11 cellular contexts compared by ENCODE assay signal in the genomic region with DNA sequence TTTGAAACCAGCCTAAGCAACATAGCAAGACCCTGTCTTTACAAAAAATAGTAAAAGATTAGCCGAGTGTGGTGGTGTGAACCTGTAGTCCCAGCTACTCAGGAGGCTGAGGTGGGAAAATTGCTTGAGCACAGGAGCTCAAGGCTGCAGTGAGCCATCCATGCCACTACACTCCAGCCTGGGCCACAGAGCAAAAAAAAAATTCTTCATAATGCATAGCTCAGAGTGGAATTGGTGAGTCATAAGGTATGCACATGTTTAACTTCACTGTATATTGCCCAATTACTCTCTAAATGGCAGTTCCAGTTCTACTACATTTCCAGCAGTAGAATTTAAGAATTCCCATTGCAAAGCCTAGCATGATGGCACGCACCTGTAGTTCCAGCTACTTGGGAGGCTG. TPM values are rescaled to one million over a fixed set of nuclear protein-coding genes. Genes with fewer than 3 reads are reported as not detected.
A peak's percentile ranks its signal among the peaks of the same experiment; 100 is the strongest.
DNase-seq lines count a peak whose midpoint lies in the region; ATAC-seq and TF ChIP-seq lines count a peak whose summit lies in the region.
"Had no signal": no experiment of that assay in that cellular context is flagged by ENCODE, and none has a peak within 500 bp of the region (broad histone marks: within the 10 kb centered on the region; RNA-seq: fewer than 3 reads in every experiment).

No MANE protein-coding gene starts in this region.

- CTCF ChIA-PET in activated naive CD4-positive, alpha-beta T cell treated with anti-CD3 and anti-CD28 coated beads for 36 hours (lab: Charles Lee) = interaction anchor here (0.7 to 2.5 kb wide), 4 partner anchors 22 to 49 kb away, joined by 3 to 16 read pairs (median 8); no protein-coding TSS in a partner anchor
- CTCF ChIA-PET in PC-3 (lab: Charles Lee) = interaction anchor here (0.6 to 1.0 kb wide), 5 partner anchors 10 to 68 kb away, joined by 3 to 18 read pairs (median 7); no protein-coding TSS in a partner anchor

- peak; percentile 38 for DNase-seq in activated naive CD4-positive, alpha-beta T cell treated with anti-CD3 and anti-CD28 coated beads for 36 hours
- no peak for DNase-seq in activated naive CD4-positive, alpha-beta T cell treated with Interleukin-2 at 50 U/mL for 16 hours
- DNase-seq in PC-3 (peak; percentile 99), C1 segment of cervical spinal cord (lab: John Stamatoyannopoulos, UW) (no peak), uterus (no peak)
- no peak for DNase-seq in stimulated activated naive CD8-positive, alpha-beta T cell treated with anti-CD3 and anti-CD28 coated beads, Interleukin-15, amount 100 ng/mL, for 72 hours
- DNase-seq: activated CD4-positive, alpha-beta T cell treated with anti-CD3 and anti-CD28 coated beads, Interleukin-2, amount 10 ng/mL, durations not matched to agents 7 days and 5 days; CD4-positive, alpha-beta memory T cell; NCI-H446 had no signal

- H3K36me3 ChIP-seq in PC-3 (ENCODE audit: low read depth, low read length) (no peaks in the 10 kb centered on the region), esophagus (ENCODE audit: control insufficient read depth in 2 of 2, insufficient read depth in 2 of 2, low read length in 1 of 2) (no peaks in the 10 kb centered on the region), uterus (no peaks in the 10 kb centered on the region)

- TF ChIP-seq CTCF in PC-3 (conservative IDR thresholded peaks at IDR 0.05; ENCODE audit: low read depth, low read length) (no peak), uterus (IDR thresholded peaks at IDR 0.05) (no peak)

- no peaks in the 10 kb centered on the region for H3K9me2 ChIP-seq in PC-3 (replicated peaks; ENCODE audit: low read length)

- no peaks in the 10 kb centered on the region for H3K36me3 Mint-ChIP-seq in activated naive CD4-positive, alpha-beta T cell treated with anti-CD3 and anti-CD28 coated beads for 36 hours (ENCODE audit: low read depth)
- H3K36me3 Mint-ChIP-seq: CD4-positive, alpha-beta memory T cell had no signal

- intact Hi-C loops in activated naive CD4-positive, alpha-beta T cell treated with anti-CD3 and anti-CD28 coated beads for 36 hours (cut with micrococcal nuclease) = no loop called here
- intact Hi-C loops in PC-3 (cut with micrococcal nuclease) (loop anchor here (1.0 kb wide), 2 partner anchors 22 to 49 kb away; no protein-coding TSS in a partner anchor), uterus (cut with DNase I; ENCODE audit: low total_unique reads) (no loop called here)

- H3K9me3 Mint-ChIP-seq in activated naive CD4-positive, alpha-beta T cell treated with anti-CD3 and anti-CD28 coated beads for 36 hours = no peaks in the 10 kb centered on the region
- H3K9me3 Mint-ChIP-seq in stimulated activated naive CD8-positive, alpha-beta T cell treated with anti-CD3 and anti-CD28 coated beads, Interleukin-15, amount 100 ng/mL, for 72 hours = no peaks in the 10 kb centered on the region
- H3K9me3 Mint-ChIP-seq: activated CD4-positive, alpha-beta T cell treated with anti-CD3 and anti-CD28 coated beads, Interleukin-2, amount 10 ng/mL, durations not matched to agents 7 days and 5 days; CD4-positive, alpha-beta memory T cell had no signal

- no peaks in the 10 kb centered on the region for H3K9me3 ChIP-seq in PC-3 (ENCODE audit: low read length)
- no peaks in the 10 kb centered on the region for H3K9me3 ChIP-seq in esophagus (ENCODE audit: control insufficient read depth in 2 of 2, insufficient read depth in 1 of 2, low read depth in 1 of 2, low read length in 1 of 2)
- no peaks in the 10 kb centered on the region for H3K9me3 ChIP-seq in uterus

- H3K4me2 ChIP-seq in PC-3 (ENCODE audit: low read length) = peak overlapping the region; percentile 38

- ATAC-seq in PC-3 = peak; percentile 98
- ATAC-seq in stimulated activated naive CD8-positive, alpha-beta T cell treated with anti-CD3 and anti-CD28 coated beads, Interleukin-15, amount 100 ng/mL, for 72 hours = peak; percentile 61
- no peak for ATAC-seq in GM18867 (IDR thresholded peaks at IDR 0.05; ENCODE audit: unreplicated experiment)

- peaks cover 17% of the 10 kb centered on the region for H3K4me1 ChIP-seq in PC-3 (ENCODE audit: insufficient read depth, low read length)
- H3K4me1 ChIP-seq in esophagus (ENCODE audit: control insufficient read depth in 2 of 2, insufficient read depth in 2 of 2, low read length in 1 of 2) = peaks cover 0 to 3% of the 10 kb centered on the region in 2 donors
- no peaks in the 10 kb centered on the region for H3K4me1 ChIP-seq in uterus

- H3K27me3 ChIP-seq in PC-3 (ENCODE audit: low read length) (no peaks in the 10 kb centered on the region), esophagus (ENCODE audit: control insufficient read depth in 1 of 2, insufficient read depth in 2 of 2, low read length in 2 of 2) (no peaks in the 10 kb centered on the region), uterus (no peaks in the 10 kb centered on the region)

- H3K27ac Mint-ChIP-seq in activated naive CD4-positive, alpha-beta T cell treated with anti-CD3 and anti-CD28 coated beads for 36 hours = no peak overlapping the region
- H3K27ac Mint-ChIP-seq in stimulated activated naive CD8-positive, alpha-beta T cell treated with anti-CD3 and anti-CD28 coated beads, Interleukin-15, amount 100 ng/mL, for 72 hours = peak overlapping the region in 1 of 2 donors; percentile 49
- H3K27ac Mint-ChIP-seq: activated CD4-positive, alpha-beta T cell treated with anti-CD3 and anti-CD28 coated beads, Interleukin-2, amount 10 ng/mL, durations not matched to agents 7 days and 5 days; CD4-positive, alpha-beta memory T cell had no signal

- no peak overlapping the region for H3K4me3 ChIP-seq in PC-3 (ENCODE audit: low read length)
- H3K4me3 ChIP-seq in esophagus (ENCODE audit: low read depth in 1 of 2, low read length in 2 of 2) = no peak overlapping the region
- no peak overlapping the region for H3K4me3 ChIP-seq in uterus

- H2AFZ ChIP-seq in PC-3 (ENCODE audit: low read length) = no peak overlapping the region

- no peaks in the 10 kb centered on the region for H3F3A ChIP-seq in PC-3 (ENCODE audit: low read length, unreplicated experiment)

- H3K79me2 ChIP-seq in PC-3 (ENCODE audit: low read length) = no peaks in the 10 kb centered on the region

- BruUV-seq in PC-3 (replicated peaks; lab: Mats Ljungman, UMichigan) = no TSS peak

- no peak overlapping the region for H3K9ac ChIP-seq in PC-3 (ENCODE audit: low read length)

- POLR2A ChIA-PET in PC-3 (lab: Charles Lee; ENCODE audit: unreplicated experiment) = interaction anchor here (0.6 to 0.7 kb wide), 2 partner anchors 22 to 78 kb away, joined by 3 to 5 read pairs; no protein-coding TSS in a partner anchor

- no peak overlapping the region for H3K4me3 Mint-ChIP-seq in activated naive CD4-positive, alpha-beta T cell treated with anti-CD3 and anti-CD28 coated beads for 36 hours
- no peak overlapping the region for H3K4me3 Mint-ChIP-seq in stimulated activated naive CD8-positive, alpha-beta T cell treated with anti-CD3 and anti-CD28 coated beads, Interleukin-15, amount 100 ng/mL, for 72 hours
- H3K4me3 Mint-ChIP-seq: activated CD4-positive, alpha-beta T cell treated with anti-CD3 and anti-CD28 coated beads, Interleukin-2, amount 10 ng/mL, durations not matched to agents 7 days and 5 days; CD4-positive, alpha-beta memory T cell had no signal

- 73 to 86% methylated on average over 2 of the region's 2 CpGs for WGBS in esophagus, 2 donors

- H4K20me1 ChIP-seq in PC-3 (ENCODE audit: low read length) = no peaks in the 10 kb centered on the region

- H3K4me1 Mint-ChIP-seq in activated naive CD4-positive, alpha-beta T cell treated with anti-CD3 and anti-CD28 coated beads for 36 hours (ENCODE audit: low read depth) = peaks cover 29% of the 10 kb centered on the region
- peaks cover 22% of the 10 kb centered on the region for H3K4me1 Mint-ChIP-seq in stimulated activated naive CD8-positive, alpha-beta T cell treated with anti-CD3 and anti-CD28 coated beads, Interleukin-15, amount 100 ng/mL, for 72 hours

- no peak for TF ChIP-seq POLR2A in uterus (IDR thresholded peaks at IDR 0.05)

- H3K27ac ChIP-seq in PC-3 (ENCODE audit: low read length) = peak overlapping the region; percentile 67
- peak overlapping the region; percentile 38 to 73 for H3K27ac ChIP-seq in esophagus (ENCODE audit: low read depth in 2 of 2, low read length in 1 of 2)
- H3K27ac ChIP-seq in uterus = no peak overlapping the region

- no peaks in the 10 kb centered on the region for H3K27me3 Mint-ChIP-seq in activated naive CD4-positive, alpha-beta T cell treated with anti-CD3 and anti-CD28 coated beads for 36 hours (ENCODE audit: low read depth)
- no peaks in the 10 kb centered on the region for H3K27me3 Mint-ChIP-seq in stimulated activated naive CD8-positive, alpha-beta T cell treated with anti-CD3 and anti-CD28 coated beads, Interleukin-15, amount 100 ng/mL, for 72 hours
- H3K27me3 Mint-ChIP-seq: activated CD4-positive, alpha-beta T cell treated with anti-CD3 and anti-CD28 coated beads, Interleukin-2, amount 10 ng/mL, durations not matched to agents 7 days and 5 days had no signal

RNA-seq across cellular contexts. Expression of a gene that starts 26.8 kb away (rescaled TPM):
- 10 to 100 TPM; 50.7 to 51.3 TPM for total RNA-seq in activated naive CD4-positive, alpha-beta T cell treated with anti-CD3 and anti-CD28 coated beads for 36 hours
- total RNA-seq in PC-3 (2014; rRNA removed) (46.4 and 57.9 TPM in 2 replicates), uterus (100 to 1,000 TPM in 2 of 4 donors, 10 to 100 TPM in 2; 48.2 to 134 (median 96.8) TPM)
- polyA plus RNA-seq in esophagus = 10 to 100 TPM; 50.0 to 52.3 TPM

RNA-seq across cellular contexts. Expression of a gene that starts 51.4 kb away (rescaled TPM):
- 10 to 100 TPM; 25.9 to 26.0 TPM for total RNA-seq in activated naive CD4-positive, alpha-beta T cell treated with anti-CD3 and anti-CD28 coated beads for 36 hours
- 14.4 and 15.0 TPM in 2 replicates for total RNA-seq in PC-3 (2014; rRNA removed)
- polyA plus RNA-seq in esophagus = 10 to 100 TPM; 15.4 to 27.6 TPM
- 10 to 100 TPM; 13.5 to 43.3 (median 25.8) TPM for total RNA-seq in uterus

Comparison
In these comparisons a context has a peak if more than half of its experiments do, and no peak if none do; other contexts are left out.
1. DNase-seq: peak in activated naive CD4-positive, alpha-beta T cell treated with anti-CD3 and anti-CD28 coated beads for 36 hours (single experiment) and PC-3 (single experiment); none in activated naive CD4-positive, alpha-beta T cell treated with Interleukin-2 at 50 U/mL for 16 hours (single experiment), stimulated activated naive CD8-positive, alpha-beta T cell treated with anti-CD3 and anti-CD28 coated beads, Interleukin-15, amount 100 ng/mL, for 72 hours (0 of 2), C1 segment of cervical spinal cord (0 of 14) and uterus (0 of 2).
2. H3K27ac ChIP-seq: peak in PC-3 (single experiment) and esophagus (2 of 2); none in uterus (0 of 2).